Comparison of ENCODE assay signal across 7 cellular contexts in genomic region chr14:21165670-21166069, GRCh38. TPM values are rescaled to one million over a fixed set of nuclear protein-coding genes. Genes with fewer than 3 reads are reported as not detected.
"Had no signal": no experiment of that assay in that cellular context is flagged by ENCODE, and none has a peak within 500 bp of the region (broad histone marks: within the 10 kb centered on the region; RNA-seq: fewer than 3 reads in every experiment).

No MANE protein-coding gene starts in this region.

RNA-seq across cellular contexts. Expression of gene OR5AU1, which starts 9.8 kb away (rescaled TPM):
- total RNA-seq: LHCN-M2, NCI-H460, PC-9, Peyer's patch, RPMI7951, SK-MEL-5 had no signal
- polyA plus RNA-seq: SK-N-SH had no signal
